8 cellular contexts compared by ENCODE assay signal in the genomic region with DNA sequence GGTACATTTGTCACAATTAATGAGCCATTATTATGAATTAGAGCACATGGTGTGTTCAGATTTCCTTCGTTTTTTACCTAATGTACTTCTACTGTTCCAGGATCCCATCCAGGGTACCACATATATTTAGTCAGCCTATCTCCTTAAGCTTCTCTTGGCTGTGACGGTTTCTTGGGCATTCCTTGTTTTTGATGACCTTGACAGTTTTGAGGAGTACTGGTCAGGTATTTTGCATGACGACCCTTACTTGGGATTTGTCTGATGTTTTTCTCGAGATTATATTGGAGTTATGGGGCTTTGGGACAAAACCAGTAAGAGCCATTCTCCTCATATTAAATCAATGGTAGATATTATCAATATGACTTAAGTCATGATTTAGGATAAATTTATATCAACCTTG. TPM values are rescaled to one million over a fixed set of nuclear protein-coding genes. Genes with fewer than 3 reads are reported as not detected.
"Had no signal": no experiment of that assay in that cellular context is flagged by ENCODE, and none has a peak within 500 bp of the region (broad histone marks: within the 10 kb centered on the region; RNA-seq: fewer than 3 reads in every experiment).

No MANE protein-coding gene starts in this region.

- H2AFZ ChIP-seq: GM23248 had no signal

- DNase-seq: GM23248, GOT3, H7, HCEC 1CT, KBM-7 had no signal

- H3K27ac ChIP-seq: GM23248, KMS-11 had no signal

- H3K4me2 ChIP-seq: KMS-11 had no signal

- H3K4me3 ChIP-seq: GM23248 had no signal

- H3K9ac ChIP-seq: GM23248, KMS-11 had no signal

- FAIRE-seq: HTR-8/SVneo had no signal

RNA-seq across cellular contexts. Expression of a gene that starts 10.2 kb away (rescaled TPM):
- total RNA-seq: GM23248, HT-29 had no signal
- polyA plus RNA-seq: GM23248 had no signal
